ENCODE assay signal across 12 cellular contexts in the genomic region with DNA sequence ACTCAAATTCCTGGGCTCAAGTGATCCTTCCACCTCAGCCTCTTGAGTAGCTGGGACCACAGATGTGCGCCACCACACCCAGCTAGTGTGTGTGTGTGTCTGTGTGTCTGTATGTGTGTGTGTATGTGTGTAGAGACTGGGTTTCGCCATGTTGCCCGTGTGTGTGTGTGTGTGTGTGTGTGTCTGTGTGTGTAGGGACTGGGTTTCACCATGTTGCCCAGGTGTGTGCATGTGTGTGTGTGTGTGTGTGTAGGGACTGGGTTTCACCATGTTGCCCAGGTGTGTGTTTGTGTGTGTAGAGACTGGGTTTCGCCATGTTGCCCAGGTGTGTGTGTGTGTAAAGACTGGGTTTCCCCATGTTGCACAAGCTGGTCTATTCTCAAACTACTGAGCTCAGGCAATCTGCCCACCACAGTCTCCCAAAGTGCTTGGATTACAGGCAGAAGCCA. TPM values are rescaled to one million over a fixed set of nuclear protein-coding genes. Genes with fewer than 3 reads are reported as not detected.
DNase-seq lines count a peak whose midpoint lies in the region; TF ChIP-seq lines count a peak whose summit lies in the region.
"Had no signal": no experiment of that assay in that cellular context is flagged by ENCODE, and none has a peak within 500 bp of the region (broad histone marks: within the 10 kb centered on the region; RNA-seq: fewer than 3 reads in every experiment).

No MANE protein-coding gene starts in this region.

- H3K27me3 Mint-ChIP-seq in activated naive CD4-positive, alpha-beta T cell treated with anti-CD3 and anti-CD28 coated beads, Interleukin-2, amount 10 ng/mL, durations not matched to agents 7 days and 5 days, result no peaks in the 10 kb centered on the region
- no peaks in the 10 kb centered on the region for H3K27me3 Mint-ChIP-seq in activated naive CD4-positive, alpha-beta T cell treated with anti-CD3 and anti-CD28 coated beads for 36 hours (ENCODE audit: low read depth)
- H3K27me3 Mint-ChIP-seq in activated CD4-positive, alpha-beta memory T cell treated with anti-CD3 and anti-CD28 coated beads for 36 hours, result no peaks in the 10 kb centered on the region

- CTCF ChIA-PET in activated naive CD4-positive, alpha-beta T cell treated with anti-CD3 and anti-CD28 coated beads, Interleukin-2, amount 10 ng/mL, durations not matched to agents 7 days and 5 days (lab: Charles Lee), result interaction anchor here (0.6 kb wide), 1 partner anchor 24 kb away, joined by 3 read pairs; no protein-coding TSS in a partner anchor
- CTCF ChIA-PET in activated naive CD4-positive, alpha-beta T cell treated with anti-CD3 and anti-CD28 coated beads for 36 hours (lab: Charles Lee), result interaction anchor here (0.7 kb wide), 1 partner anchor 774 kb away, joined by 3 read pairs; no protein-coding TSS in a partner anchor
- CTCF ChIA-PET in activated CD4-positive, alpha-beta memory T cell treated with anti-CD3 and anti-CD28 coated beads for 36 hours (lab: Charles Lee), result interaction anchor here (0.7 kb wide), 1 partner anchor 71 kb away, joined by 3 read pairs; no protein-coding TSS in a partner anchor

- H3K4me1 ChIP-seq in hepatocyte (ENCODE audit: insufficient read depth), result peaks cover 12% of the 10 kb centered on the region

- H3K4me3 Mint-ChIP-seq in activated naive CD4-positive, alpha-beta T cell treated with anti-CD3 and anti-CD28 coated beads, Interleukin-2, amount 10 ng/mL, durations not matched to agents 7 days and 5 days, result no peak overlapping the region
- H3K4me3 Mint-ChIP-seq in activated naive CD4-positive, alpha-beta T cell treated with anti-CD3 and anti-CD28 coated beads for 36 hours, result no peak overlapping the region
- no peak overlapping the region for H3K4me3 Mint-ChIP-seq in activated CD4-positive, alpha-beta memory T cell treated with anti-CD3 and anti-CD28 coated beads for 36 hours

- H3K27me3 ChIP-seq in hepatocyte, result no peaks in the 10 kb centered on the region
- H3K27me3 ChIP-seq: heart right ventricle had no signal

- H3K4me3 ChIP-seq in hepatocyte, result no peak overlapping the region
- H3K4me3 ChIP-seq: heart right ventricle had no signal

- H3K4me2 ChIP-seq in hepatocyte, result no peak overlapping the region

- no peaks in the 10 kb centered on the region for H4K20me1 ChIP-seq in hepatocyte (ENCODE audit: insufficient read depth, poor library complexity, severe bottlenecking)

- H3K9me3 ChIP-seq in hepatocyte (ENCODE audit: low read depth), result no peaks in the 10 kb centered on the region
- H3K9me3 ChIP-seq: heart right ventricle had no signal

- no peak overlapping the region for H2AFZ ChIP-seq in hepatocyte

- H3K9me2 ChIP-seq in hepatocyte (replicated peaks; ENCODE audit: insufficient read depth), result no peaks in the 10 kb centered on the region

- no peaks in the 10 kb centered on the region for H3K79me2 ChIP-seq in hepatocyte

- H3K27ac Mint-ChIP-seq in activated naive CD4-positive, alpha-beta T cell treated with anti-CD3 and anti-CD28 coated beads, Interleukin-2, amount 10 ng/mL, durations not matched to agents 7 days and 5 days, result peak overlapping the region; percentile 16
- no peak overlapping the region for H3K27ac Mint-ChIP-seq in activated naive CD4-positive, alpha-beta T cell treated with anti-CD3 and anti-CD28 coated beads for 36 hours
- peak overlapping the region; percentile 43 for H3K27ac Mint-ChIP-seq in activated CD4-positive, alpha-beta memory T cell treated with anti-CD3 and anti-CD28 coated beads for 36 hours

- no peak for DNase-seq in activated naive CD4-positive, alpha-beta T cell treated with anti-CD3 and anti-CD28 coated beads, Interleukin-2, amount 10 ng/mL, durations not matched to agents 7 days and 5 days
- no peak for DNase-seq in activated naive CD4-positive, alpha-beta T cell treated with anti-CD3 and anti-CD28 coated beads for 36 hours
- no peak for DNase-seq in activated CD4-positive, alpha-beta memory T cell treated with anti-CD3 and anti-CD28 coated beads for 36 hours
- DNase-seq in hepatocyte (ENCODE audit: low spot score) (no peak), NCI-H1417 treated with DMSO at 0.1 percent for 48 hours (lab: John Stamatoyannopoulos, UW) (no peak), amygdala (lab: John Stamatoyannopoulos, UW) (no peak), dermis blood vessel endothelial cell (no peak), Ammon's horn (ENCODE audit: low spot score) (no peak)
- DNase-seq: cerebellar nuclear complex, heart right ventricle, NCI-H1048 had no signal

- H3K9me3 Mint-ChIP-seq in activated naive CD4-positive, alpha-beta T cell treated with anti-CD3 and anti-CD28 coated beads, Interleukin-2, amount 10 ng/mL, durations not matched to agents 7 days and 5 days, result no peaks in the 10 kb centered on the region
- H3K9me3 Mint-ChIP-seq in activated naive CD4-positive, alpha-beta T cell treated with anti-CD3 and anti-CD28 coated beads for 36 hours, result no peaks in the 10 kb centered on the region
- H3K9me3 Mint-ChIP-seq in activated CD4-positive, alpha-beta memory T cell treated with anti-CD3 and anti-CD28 coated beads for 36 hours, result no peaks in the 10 kb centered on the region
- H3K9me3 Mint-ChIP-seq: activated T-helper 2 cell treated with anti-CD3 and anti-CD28 coated beads, Interferon-gamma antibody, Interleukin-2, Interleukin-4, amounts not matched to agents 10 μg/mL and 5 μg/mL and 100 μg/mL, durations not matched to agents 14 hours and 24 hours and 36 hours had no signal

- WGBS in hepatocyte (ENCODE audit: low lambda C conversion rate, missing lambda C conversion rate), result 83% methylated on average over 4 of the region's 4 CpGs

- POLR2A ChIA-PET in activated CD4-positive, alpha-beta memory T cell treated with anti-CD3 and anti-CD28 coated beads for 36 hours (lab: Charles Lee), result no interaction called here

- H3K36me3 ChIP-seq in hepatocyte (replicated peaks; ENCODE audit: insufficient read depth, low read depth), result no peaks in the 10 kb centered on the region

- TF ChIP-seq CTCF in hepatocyte (IDR thresholded peaks at IDR 0.05; ENCODE audit: poor library complexity), result no peak

- intact Hi-C loops in activated naive CD4-positive, alpha-beta T cell treated with anti-CD3 and anti-CD28 coated beads for 36 hours (cut with micrococcal nuclease), result no loop called here
- intact Hi-C loops in activated CD4-positive, alpha-beta memory T cell treated with anti-CD3 and anti-CD28 coated beads for 36 hours (cut with micrococcal nuclease), result no loop called here

- peaks cover 47% of the 10 kb centered on the region for H3K4me1 Mint-ChIP-seq in activated naive CD4-positive, alpha-beta T cell treated with anti-CD3 and anti-CD28 coated beads, Interleukin-2, amount 10 ng/mL, durations not matched to agents 7 days and 5 days
- H3K4me1 Mint-ChIP-seq in activated naive CD4-positive, alpha-beta T cell treated with anti-CD3 and anti-CD28 coated beads for 36 hours (ENCODE audit: low read depth), result peaks cover 13% of the 10 kb centered on the region
- peaks cover 39% of the 10 kb centered on the region for H3K4me1 Mint-ChIP-seq in activated CD4-positive, alpha-beta memory T cell treated with anti-CD3 and anti-CD28 coated beads for 36 hours (ENCODE audit: low read depth)

- H3K27ac ChIP-seq in hepatocyte, result peak overlapping the region; percentile 44
- H3K27ac ChIP-seq: heart right ventricle had no signal

- peaks cover 33% of the 10 kb centered on the region for H3K36me3 Mint-ChIP-seq in activated naive CD4-positive, alpha-beta T cell treated with anti-CD3 and anti-CD28 coated beads, Interleukin-2, amount 10 ng/mL, durations not matched to agents 7 days and 5 days
- peaks cover 22% of the 10 kb centered on the region for H3K36me3 Mint-ChIP-seq in activated naive CD4-positive, alpha-beta T cell treated with anti-CD3 and anti-CD28 coated beads for 36 hours (ENCODE audit: low read depth)
- peaks cover 34% of the 10 kb centered on the region for H3K36me3 Mint-ChIP-seq in activated CD4-positive, alpha-beta memory T cell treated with anti-CD3 and anti-CD28 coated beads for 36 hours

RNA-seq across cellular contexts. Expression of a gene that starts 28.3 kb away (rescaled TPM):
- total RNA-seq in activated naive CD4-positive, alpha-beta T cell treated with anti-CD3 and anti-CD28 coated beads for 36 hours, result 10 to 100 TPM; 42.4 to 43.0 TPM
- total RNA-seq in activated CD4-positive, alpha-beta memory T cell treated with anti-CD3 and anti-CD28 coated beads for 36 hours, result 10 to 100 TPM; 39.6 to 40.3 TPM
- total RNA-seq in hepatocyte (22.4 and 35.6 TPM in 2 replicates), dermis blood vessel endothelial cell (21.1 and 25.9 TPM in 2 replicates)
- 52.2 and 63.1 TPM in 2 replicates for polyA plus RNA-seq in hepatocyte
